10 cellular contexts compared by ENCODE assay signal in genomic region chr1:6108937-6109636, GRCh38.
DNase-seq lines count a peak whose midpoint lies in the region; ATAC-seq and TF ChIP-seq lines count a peak whose summit lies in the region.
"Had no signal": no experiment of that assay in that cellular context is flagged by ENCODE, and none has a peak within 500 bp of the region (broad histone marks: within the 10 kb centered on the region; RNA-seq: fewer than 3 reads in every experiment).

No MANE protein-coding gene starts in this region.

- H3K27me3 ChIP-seq in H7 (ENCODE audit: control insufficient read depth, insufficient read depth, low read length) = no peaks in the 10 kb centered on the region

- DNase-seq in Calu3 (peak; percentile 66), H7 (peak; percentile 90), NCI-H526 (lab: John Stamatoyannopoulos, UW) (peak; percentile 50 to 82), kidney glomerular epithelial cell (lab: John Stamatoyannopoulos, UW) (peak; percentile 9), ureter (ENCODE audit: low spot score) (no peak)
- peak; percentile 59 for DNase-seq in activated naive CD8-positive, alpha-beta T cell treated with anti-CD3 and anti-CD28 coated beads, Interleukin-2, amount 10 ng/mL, durations not matched to agents 7 days and 5 days

- POLR2A ChIA-PET in activated naive CD8-positive, alpha-beta T cell treated with anti-CD3 and anti-CD28 coated beads, Interleukin-2, amount 10 ng/mL, durations not matched to agents 7 days and 5 days (lab: Charles Lee) = no interaction called here

- no peak overlapping the region for H3K4me3 ChIP-seq in H7 (ENCODE audit: insufficient read depth, low read depth, low read length)

- ATAC-seq in activated naive CD8-positive, alpha-beta T cell treated with anti-CD3 and anti-CD28 coated beads, Interleukin-2, amount 10 ng/mL, durations not matched to agents 7 days and 5 days (ENCODE audit: low read depth) = peak; percentile 84
- ATAC-seq in HG02642 (IDR thresholded peaks at IDR 0.05; ENCODE audit: poor library complexity, unreplicated experiment) (no peak), GM18870 (IDR thresholded peaks at IDR 0.05; ENCODE audit: unreplicated experiment) (no peak)

- TF ChIP-seq CTCF in Calu3 (IDR thresholded peaks at IDR 0.05; ENCODE audit: unreplicated experiment) = no peak

- no peaks in the 10 kb centered on the region for H3K4me1 Mint-ChIP-seq in Calu3 (ENCODE audit: low read depth, unreplicated experiment)
- no peaks in the 10 kb centered on the region for H3K4me1 Mint-ChIP-seq in activated naive CD8-positive, alpha-beta T cell treated with anti-CD3 and anti-CD28 coated beads, Interleukin-2, amount 10 ng/mL, durations not matched to agents 7 days and 5 days

- CTCF ChIA-PET in Calu3 (lab: Charles Lee) = interaction anchor here (0.7 to 1.1 kb wide), 3 partner anchors 63 to 136 kb away, joined by 5 to 18 read pairs (median 7); no protein-coding TSS in a partner anchor

- no peaks in the 10 kb centered on the region for H3K36me3 Mint-ChIP-seq in Calu3 (ENCODE audit: insufficient read depth, unreplicated experiment)
- H3K36me3 Mint-ChIP-seq in activated naive CD8-positive, alpha-beta T cell treated with anti-CD3 and anti-CD28 coated beads, Interleukin-2, amount 10 ng/mL, durations not matched to agents 7 days and 5 days = no peaks in the 10 kb centered on the region

- peaks cover 2% of the 10 kb centered on the region for H3K9me3 Mint-ChIP-seq in Calu3 (ENCODE audit: low read depth, unreplicated experiment)
- peaks cover 3% of the 10 kb centered on the region for H3K9me3 Mint-ChIP-seq in activated naive CD8-positive, alpha-beta T cell treated with anti-CD3 and anti-CD28 coated beads, Interleukin-2, amount 10 ng/mL, durations not matched to agents 7 days and 5 days
- H3K9me3 Mint-ChIP-seq: T-helper 1 cell treated with Interleukin-12 subunit alpha and Interleukin-12 subunit beta and Interleukin-4 antibody, amounts not matched to agents 30 μg/mL and 1 μg/mL, for 36 hours had no signal

- H3K4me3 Mint-ChIP-seq in Calu3 (ENCODE audit: low read depth, unreplicated experiment) = no peak overlapping the region
- no peak overlapping the region for H3K4me3 Mint-ChIP-seq in activated naive CD8-positive, alpha-beta T cell treated with anti-CD3 and anti-CD28 coated beads, Interleukin-2, amount 10 ng/mL, durations not matched to agents 7 days and 5 days
- H3K4me3 Mint-ChIP-seq: T-helper 1 cell treated with Interleukin-12 subunit alpha and Interleukin-12 subunit beta and Interleukin-4 antibody, amounts not matched to agents 30 μg/mL and 1 μg/mL, for 36 hours had no signal

- H3K27me3 Mint-ChIP-seq in Calu3 (ENCODE audit: unreplicated experiment) = peaks cover 70% of the 10 kb centered on the region
- H3K27me3 Mint-ChIP-seq in activated naive CD8-positive, alpha-beta T cell treated with anti-CD3 and anti-CD28 coated beads, Interleukin-2, amount 10 ng/mL, durations not matched to agents 7 days and 5 days = no peaks in the 10 kb centered on the region

- intact Hi-C loops in Calu3 (cut with micrococcal nuclease; ENCODE audit: unreplicated experiment) = loop anchor here (2.0 kb wide), 2 partner anchors 62 to 136 kb away; partner anchors contain the start of gene HES3

- BruUV-seq in Calu3 (replicated peaks; lab: Mats Ljungman, UMichigan) = no TSS peak

- H3K36me3 ChIP-seq in H7 (replicated peaks; ENCODE audit: control insufficient read depth, insufficient read depth, low read length) = no peaks in the 10 kb centered on the region
- H3K36me3 ChIP-seq: neutrophil had no signal

- no peak overlapping the region for H3K27ac Mint-ChIP-seq in Calu3 (ENCODE audit: unreplicated experiment)
- H3K27ac Mint-ChIP-seq in activated naive CD8-positive, alpha-beta T cell treated with anti-CD3 and anti-CD28 coated beads, Interleukin-2, amount 10 ng/mL, durations not matched to agents 7 days and 5 days = no peak overlapping the region
- H3K27ac Mint-ChIP-seq: T-helper 1 cell treated with Interleukin-12 subunit alpha and Interleukin-12 subunit beta and Interleukin-4 antibody, amounts not matched to agents 30 μg/mL and 1 μg/mL, for 36 hours had no signal
